Comparison of ENCODE assay signal across 19 cellular contexts in the genomic region with DNA sequence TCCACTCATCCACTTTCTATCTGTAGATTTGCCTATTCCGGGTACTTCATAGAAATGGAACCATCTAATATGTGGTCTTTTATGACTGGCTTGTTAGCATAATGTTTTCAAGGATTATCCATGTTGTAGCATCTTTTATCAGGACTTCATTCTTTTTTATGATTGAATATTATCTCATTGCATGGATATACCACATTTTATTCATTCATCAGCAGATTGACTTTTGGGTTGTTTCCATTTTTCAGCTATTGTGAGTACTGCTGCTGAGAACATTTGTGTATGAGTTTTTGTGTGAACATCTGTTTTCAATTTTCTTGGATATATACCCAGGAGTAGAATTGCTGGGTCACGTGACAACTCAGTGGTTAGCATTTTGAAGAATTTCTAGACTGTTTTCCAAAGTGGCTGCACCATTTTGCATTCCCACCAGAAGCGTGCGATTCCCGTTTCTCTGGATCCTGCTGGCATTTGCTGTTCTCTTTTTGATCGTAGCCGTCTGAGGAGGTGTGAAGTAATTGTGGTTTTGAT. TPM values are rescaled to one million over a fixed set of nuclear protein-coding genes. Genes with fewer than 3 reads are reported as not detected.
DNase-seq lines count a peak whose midpoint lies in the region; ATAC-seq and TF ChIP-seq lines count a peak whose summit lies in the region.
"Had no signal": no experiment of that assay in that cellular context is flagged by ENCODE, and none has a peak within 500 bp of the region (broad histone marks: within the 10 kb centered on the region; RNA-seq: fewer than 3 reads in every experiment).

No MANE protein-coding gene starts in this region.

- no peaks in the 10 kb centered on the region for H3F3A ChIP-seq in PC-3 (ENCODE audit: low read length, unreplicated experiment)

- DNase-seq in AG10803 (ENCODE audit: low read depth): peak; percentile 95
- peak; percentile 92 for DNase-seq in HFF-Myc (ENCODE audit: extremely low read depth, low read depth)
- DNase-seq in cardiac fibroblast (ENCODE audit: low read depth in 2 of 2): peak; percentile 82 to 90
- no peak for DNase-seq in COLO829 (ENCODE audit: low spot score)
- no peak for DNase-seq in GM20000 (ENCODE audit: low spot score)
- DNase-seq in PC-3: no peak
- DNase-seq in colonic mucosa: no peak
- DNase-seq: activated CD8-positive, alpha-beta memory T cell treated with anti-CD3 and anti-CD28 coated beads, Interleukin-2, amount 10 ng/mL, durations not matched to agents 7 days and 5 days; activated naive CD4-positive, alpha-beta T cell treated with anti-CD3 and anti-CD28 coated beads, Interleukin-2, amount 50 U/mL, for 16 hours; CD8-positive, alpha-beta memory T cell; cortex of kidney; islet precursor cell; NCI-H1417; NCI-H510A had no signal

- H3K4me3 ChIP-seq in AG10803 (ENCODE audit: low read length) (no peak overlapping the region), HFF-Myc (replicated peaks; ENCODE audit: low read depth, low read length) (no peak overlapping the region), cardiac fibroblast (replicated peaks in 1 of 2; ENCODE audit: low read depth in 2 of 2, low read length in 2 of 2) (no peak overlapping the region), PC-3 (ENCODE audit: low read length) (no peak overlapping the region), colonic mucosa (no peak overlapping the region)
- H3K4me3 ChIP-seq: skin epidermis, suprapubic skin had no signal

- no peak overlapping the region for H3K4me2 ChIP-seq in PC-3 (ENCODE audit: low read length)

- no peaks in the 10 kb centered on the region for H3K27me3 Mint-ChIP-seq in nephron (ENCODE audit: low read depth)
- H3K27me3 Mint-ChIP-seq: activated CD8-positive, alpha-beta memory T cell treated with anti-CD3 and anti-CD28 coated beads, Interleukin-2, amount 10 ng/mL, durations not matched to agents 7 days and 5 days; CD8-positive, alpha-beta memory T cell; natural killer cell treated with Interleukin-12 subunit alpha and Interleukin-12 subunit beta and Interleukin-15 and Interleukin-18, amount 100 ng/mL, for 72 hours had no signal

- H3K27ac ChIP-seq in PC-3 (ENCODE audit: low read length): no peak overlapping the region
- no peak overlapping the region for H3K27ac ChIP-seq in colonic mucosa
- H3K27ac ChIP-seq: suprapubic skin had no signal

- no TSS peak for BruUV-seq in PC-3 (replicated peaks; lab: Mats Ljungman, UMichigan)

- H2AFZ ChIP-seq in PC-3 (ENCODE audit: low read length): no peak overlapping the region

- H3K79me2 ChIP-seq in PC-3 (ENCODE audit: low read length): no peaks in the 10 kb centered on the region

- H4K20me1 ChIP-seq in PC-3 (ENCODE audit: low read length): no peaks in the 10 kb centered on the region

- ATAC-seq in PC-3: no peak
- ATAC-seq: activated CD8-positive, alpha-beta memory T cell treated with anti-CD3 and anti-CD28 coated beads, Interleukin-2, amount 10 ng/mL, durations not matched to agents 7 days and 5 days; HepG2; natural killer cell treated with Interleukin-12 subunit alpha and Interleukin-12 subunit beta and Interleukin-15 and Interleukin-18, amount 100 ng/mL, for 72 hours had no signal

- H3K27ac Mint-ChIP-seq in nephron: peak overlapping the region; percentile 60 to 71 (median 63)

- intact Hi-C loops in PC-3 (cut with micrococcal nuclease): no loop called here
- intact Hi-C loops in colonic mucosa (cut with DNase I): no loop called here

- peaks cover 22% of the 10 kb centered on the region for H3K4me1 Mint-ChIP-seq in nephron

- POLR2A ChIA-PET in PC-3 (lab: Charles Lee; ENCODE audit: unreplicated experiment): no interaction called here

- no peak for TF ChIP-seq CTCF in AG10803 (conservative IDR thresholded peaks at IDR 0.05; ENCODE audit: low read length)
- no peak for TF ChIP-seq CTCF in HFF-Myc (IDR thresholded peaks at IDR 0.05; ENCODE audit: low read depth, low read length, missing control alignments)
- no peak for TF ChIP-seq CTCF in cardiac fibroblast (IDR thresholded peaks at IDR 0.05; ENCODE audit: low read depth, low read length)
- TF ChIP-seq CTCF in nephron (IDR thresholded peaks at IDR 0.05; ENCODE audit: unreplicated experiment in 3 of 3): no peak
- no peak for TF ChIP-seq CTCF in GM20000 (IDR thresholded peaks at IDR 0.05; ENCODE audit: extremely low read depth, missing control alignments)
- no peak for TF ChIP-seq CTCF in PC-3 (conservative IDR thresholded peaks at IDR 0.05; ENCODE audit: low read depth, low read length)
- TF ChIP-seq CTCF in colonic mucosa (IDR thresholded peaks at IDR 0.05): no peak

- CTCF ChIA-PET in PC-3 (lab: Charles Lee): interaction anchor here (0.8 kb wide), 1 partner anchor 59 kb away, joined by 3 read pairs; no protein-coding TSS in a partner anchor

- no peaks in the 10 kb centered on the region for H3K9me2 ChIP-seq in PC-3 (replicated peaks; ENCODE audit: low read length)

- no peaks in the 10 kb centered on the region for H3K4me1 ChIP-seq in PC-3 (ENCODE audit: insufficient read depth, low read length)
- no peaks in the 10 kb centered on the region for H3K4me1 ChIP-seq in colonic mucosa

- no peaks in the 10 kb centered on the region for H3K9me3 ChIP-seq in PC-3 (ENCODE audit: low read length)
- no peaks in the 10 kb centered on the region for H3K9me3 ChIP-seq in colonic mucosa
- H3K9me3 ChIP-seq: suprapubic skin had no signal

- peaks cover 4% of the 10 kb centered on the region; the same call in 1 of the 2 replicates for H3K36me3 ChIP-seq in PC-3 (ENCODE audit: low read depth, low read length)
- peaks cover 6% of the 10 kb centered on the region for H3K36me3 ChIP-seq in colonic mucosa

- no peak overlapping the region for H3K4me3 Mint-ChIP-seq in nephron
- H3K4me3 Mint-ChIP-seq: activated CD8-positive, alpha-beta memory T cell treated with anti-CD3 and anti-CD28 coated beads, Interleukin-2, amount 10 ng/mL, durations not matched to agents 7 days and 5 days; CD8-positive, alpha-beta memory T cell; natural killer cell treated with Interleukin-12 subunit alpha and Interleukin-12 subunit beta and Interleukin-15 and Interleukin-18, amount 100 ng/mL, for 72 hours had no signal

- H3K27me3 ChIP-seq in PC-3 (ENCODE audit: low read length) (no peaks in the 10 kb centered on the region), colonic mucosa (no peaks in the 10 kb centered on the region)
- H3K27me3 ChIP-seq: suprapubic skin had no signal

- H3K9ac ChIP-seq in PC-3 (ENCODE audit: low read length) (no peak overlapping the region), colonic mucosa (ENCODE audit: low read depth in 2 of 2, low read length in 2 of 2) (no peak overlapping the region)

- H3K36me3 Mint-ChIP-seq in nephron (ENCODE audit: low read depth): peaks cover 49% of the 10 kb centered on the region
- H3K36me3 Mint-ChIP-seq: natural killer cell treated with Interleukin-12 subunit alpha and Interleukin-12 subunit beta and Interleukin-15 and Interleukin-18, amount 100 ng/mL, for 72 hours had no signal

- peaks cover 3% of the 10 kb centered on the region for H3K9me3 Mint-ChIP-seq in nephron
- H3K9me3 Mint-ChIP-seq: CD8-positive, alpha-beta memory T cell; natural killer cell treated with Interleukin-12 subunit alpha and Interleukin-12 subunit beta and Interleukin-15 and Interleukin-18, amount 100 ng/mL, for 72 hours had no signal

RNA-seq across cellular contexts. Expression of a gene that starts 8.9 kb away (rescaled TPM):
- total RNA-seq in PC-3 (2014; rRNA removed) (not detected in 2 replicates), colonic mucosa (10 to 100 TPM in 1 of 2 donors, 1 to 10 TPM in 1; 9.1 to 20.2 TPM)
- total RNA-seq: HepG2 had no signal

RNA-seq across cellular contexts. Expression of a gene that starts 27.8 kb away (rescaled TPM):
- total RNA-seq in PC-3 (2014; rRNA removed): 8.0 and 9.4 TPM in 2 replicates
- 1 to 10 TPM; 8.3 to 9.6 TPM for total RNA-seq in colonic mucosa

RNA-seq across cellular contexts. Expression of a gene that starts 43.1 kb away (rescaled TPM):
- total RNA-seq in PC-3 (2014; rRNA removed) (85.9 and 96.8 TPM in 2 replicates), colonic mucosa (10 to 100 TPM; 77.8 to 96.0 TPM)

RNA-seq across cellular contexts. Expression of a gene that starts 57.3 kb away (rescaled TPM):
- 2.4 and 5.9 TPM in 2 replicates for total RNA-seq in PC-3 (2014; rRNA removed)
- 1 to 10 TPM; 2.3 to 4.5 TPM for total RNA-seq in colonic mucosa

Comparison
In these comparisons a context has a peak if more than half of its experiments do, and no peak if none do; other contexts are left out.
1. DNase-seq: peak in AG10803 (single experiment), HFF-Myc (single experiment) and cardiac fibroblast (2 of 2); none in COLO829 (single experiment), GM20000 (single experiment), PC-3 (single experiment) and colonic mucosa (single experiment).